In the genomic region with DNA sequence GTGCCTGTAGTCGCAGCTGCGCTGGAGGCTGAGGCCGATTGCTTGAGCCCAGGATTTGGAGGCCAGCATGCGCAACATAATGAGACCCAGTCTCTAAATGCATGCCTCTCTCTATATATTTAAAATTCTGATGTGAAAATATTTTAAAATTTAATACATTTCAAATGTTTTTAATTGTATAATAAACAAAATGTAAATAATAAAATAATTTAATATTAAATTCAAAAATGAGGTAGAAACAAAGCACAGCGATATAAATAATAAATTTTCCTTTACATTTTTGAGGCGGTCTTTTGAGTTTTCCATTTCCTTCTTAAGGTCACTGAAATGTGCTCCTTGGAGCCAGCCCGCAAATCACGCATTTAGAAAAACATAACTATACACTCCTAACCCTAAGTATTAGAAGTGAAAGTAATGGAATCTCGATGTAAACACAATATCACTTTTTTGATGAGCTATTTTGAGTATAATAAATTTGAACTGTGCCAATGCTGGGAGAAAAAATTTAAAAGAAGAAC, we compare ENCODE assay signal across 8 cellular contexts. TPM values are rescaled to one million over a fixed set of nuclear protein-coding genes. Genes with fewer than 3 reads are reported as not detected.
DNase-seq lines count a peak whose midpoint lies in the region; ATAC-seq and TF ChIP-seq lines count a peak whose summit lies in the region.

No MANE protein-coding gene starts in this region.

- H4K91ac ChIP-seq in neuronal stem cell (ENCODE audit: low read depth, low read length, poor library complexity): no peak overlapping the region

- WGBS in neuronal stem cell (ENCODE audit: extremely low coverage in 2 of 2, insufficient read length in 2 of 2, insufficient replicate concordance in 1 of 2), 2 donors: no CpG with 5 or more reads among the region's 9 CpGs

- H3K36me3 ChIP-seq in BJ (ENCODE audit: control insufficient read depth, insufficient read depth, low read length): no peaks in the 10 kb centered on the region
- peaks cover 30% of the 10 kb centered on the region for H3K36me3 ChIP-seq in HUES48 (ENCODE audit: control insufficient read depth, insufficient read depth, low read length)
- H3K36me3 ChIP-seq in neuronal stem cell (replicated peaks in 1 of 2; ENCODE audit: control insufficient read depth in 2 of 2, insufficient read depth in 2 of 2, low read length in 2 of 2): peaks cover 2 to 33% of the 10 kb centered on the region in 2 donors

- H3K4me2 ChIP-seq in neuronal stem cell (ENCODE audit: insufficient read depth, low read length, poor library complexity, severe bottlenecking): no peak overlapping the region

- H3K4me1 ChIP-seq in HUES48 (ENCODE audit: control insufficient read depth, insufficient read depth, low read length) (peaks cover 12% of the 10 kb centered on the region; the same call in 1 of the 2 replicates), neuronal stem cell (ENCODE audit: control insufficient read depth in 2 of 2, insufficient read depth in 1 of 2, low read depth in 1 of 2, low read length in 2 of 2) (peaks cover 0 to 7% of the 10 kb centered on the region in 2 donors)

- intact Hi-C loops in dorsolateral prefrontal cortex (cut with DNase I): loop anchor here in 1 of 2 donors (10.0 kb wide), 1 partner anchor 323 kb away; no protein-coding TSS in a partner anchor

- H3K9ac ChIP-seq in HUES48 (ENCODE audit: low read depth, low read length) (peak overlapping the region; percentile 45; the same call in 1 of the 2 replicates), neuronal stem cell (ENCODE audit: low read depth, low read length, poor library complexity) (no peak overlapping the region)

- peak overlapping the region; percentile 30 for H3K27ac ChIP-seq in HUES48 (ENCODE audit: low read depth, low read length)
- peak overlapping the region in 10 of 59 donors; percentile 5 to 65 (median 40) for H3K27ac ChIP-seq in dorsolateral prefrontal cortex
- no peak overlapping the region for H3K27ac ChIP-seq in neuronal stem cell (replicated peaks; ENCODE audit: low read length)

- ATAC-seq in GM21423 (IDR thresholded peaks at IDR 0.05; ENCODE audit: unreplicated experiment): peak; percentile 10

- H3K4ac ChIP-seq in neuronal stem cell (ENCODE audit: low read length): no peak overlapping the region

- H2AK5ac ChIP-seq in neuronal stem cell (ENCODE audit: low read depth, low read length): no peak overlapping the region

- H3K23ac ChIP-seq in neuronal stem cell (ENCODE audit: low read depth, low read length, poor library complexity): no peak overlapping the region

- peak overlapping the region; percentile 82 for H2AFZ ChIP-seq in neuronal stem cell (ENCODE audit: low read length)

- H3K14ac ChIP-seq in neuronal stem cell (ENCODE audit: low read length): no peak overlapping the region

- peak overlapping the region; percentile 36 for H3K4me3 ChIP-seq in BJ (ENCODE audit: low read depth, low read length)
- H3K4me3 ChIP-seq in HUES48 (ENCODE audit: low read depth, low read length): peak overlapping the region; percentile 84
- H3K4me3 ChIP-seq in dorsolateral prefrontal cortex: peak overlapping the region; percentile 38 to 83 (median 70)
- peak overlapping the region in 1 of 2 donors; percentile 32 for H3K4me3 ChIP-seq in neuronal stem cell (ENCODE audit: low read length in 2 of 2)

- H3K9me3 ChIP-seq in HUES48 (ENCODE audit: control insufficient read depth, insufficient read depth, low read length) (no peaks in the 10 kb centered on the region), neuronal stem cell (replicated peaks in 1 of 2; ENCODE audit: control insufficient read depth in 2 of 2, insufficient read depth in 1 of 2, low read depth in 1 of 2, low read length in 2 of 2) (no peaks in the 10 kb centered on the region)

- H3K27me3 ChIP-seq in BJ (ENCODE audit: control insufficient read depth, insufficient read depth, low read length): no peaks in the 10 kb centered on the region
- H3K27me3 ChIP-seq in HUES48 (ENCODE audit: control insufficient read depth, insufficient read depth, low read length): no peaks in the 10 kb centered on the region
- peaks cover 0 to 15% (median 0%) of the 10 kb centered on the region in 45 donors for H3K27me3 ChIP-seq in dorsolateral prefrontal cortex
- H3K27me3 ChIP-seq in neuronal stem cell (ENCODE audit: control insufficient read depth in 3 of 3, insufficient read depth in 3 of 3, low read depth in 1 of 3, low read length in 3 of 3): no peaks in the 10 kb centered on the region

- H3K18ac ChIP-seq in neuronal stem cell (ENCODE audit: low read length): no peak overlapping the region

- no peak overlapping the region for H2BK5ac ChIP-seq in neuronal stem cell (ENCODE audit: low read length)

- H3K79me1 ChIP-seq in neuronal stem cell (ENCODE audit: low read depth, low read length): peaks cover 2% of the 10 kb centered on the region

- TF ChIP-seq CTCF in BJ (IDR thresholded peaks at IDR 0.05; ENCODE audit: insufficient read depth, low read depth, low read length): no peak
- TF ChIP-seq CTCF in dorsolateral prefrontal cortex (IDR thresholded peaks at IDR 0.05 in 54 of 56, conservative IDR thresholded peaks at IDR 0.05 in 2 of 56; ENCODE audit: low read depth in 1 of 56, partially characterized antibody in 56 of 56): no peak

- no peak overlapping the region for H4K8ac ChIP-seq in neuronal stem cell (ENCODE audit: low read depth, low read length)

- H2BK15ac ChIP-seq in neuronal stem cell (ENCODE audit: low read length): no peak overlapping the region

- no peak overlapping the region for H2BK12ac ChIP-seq in neuronal stem cell (ENCODE audit: low read length)

- CTCF ChIA-PET in BJ (lab: Yijun Ruan, JAX): no interaction called here

- DNase-seq in BJ (ENCODE audit: low read depth) (no peak), dorsolateral prefrontal cortex (no peak), neuronal stem cell (ENCODE audit: low spot score) (no peak), DMS79 treated with DMSO at 0.1 percent for 48 hours (lab: John Stamatoyannopoulos, UW) (no peak)
- no peak for DNase-seq in activated effector memory CD4-positive, alpha-beta T cell treated with Interleukin-2 at 50 U/mL for 16 hours
- DNase-seq in activated CD8-positive, alpha-beta memory T cell treated with anti-CD3 and anti-CD28 coated beads, Interleukin-2, amount 50 U/mL, for 4 hours: no peak

- no peak overlapping the region for H2BK120ac ChIP-seq in neuronal stem cell (ENCODE audit: low read depth, low read length)

- POLR2A ChIA-PET in BJ (lab: Charles Lee): interaction anchor here (0.5 kb wide), 1 partner anchor 846 kb away, joined by 26 read pairs; no protein-coding TSS in a partner anchor

RNA-seq across cellular contexts. Expression of gene CDK1, which starts 0.5 kb away (rescaled TPM):
- polyA plus RNA-seq in BJ (2011; rRNA removed): 16.8 and 30.6 TPM in 2 replicates
- polyA minus RNA-seq in BJ (2011; rRNA and poly(A)+ RNA removed): 4.5 and 5.7 TPM in 2 replicates
- total RNA-seq in dorsolateral prefrontal cortex: 1 to 10 TPM in 38 of 120 experiments, under 1 TPM in 75, not detected in 7; 0.25 to 4.0 (median 0.81) TPM
- 134 TPM for polyA plus RNA-seq in neuronal stem cell (2013, experiment 1 of 2)
- polyA plus RNA-seq in neuronal stem cell (2013, experiment 2 of 2): 136 TPM
